Comparison of ENCODE assay signal across 14 cellular contexts in genomic region chr20:62598761-62599194, GRCh38. TPM values are rescaled to one million over a fixed set of nuclear protein-coding genes. Genes with fewer than 3 reads are reported as not detected.
DNase-seq lines count a peak whose midpoint lies in the region; ATAC-seq, FAIRE-seq and TF ChIP-seq lines count a peak whose summit lies in the region.
"Had no signal": no experiment of that assay in that cellular context is flagged by ENCODE, and none has a peak within 500 bp of the region (broad histone marks: within the 10 kb centered on the region; RNA-seq: fewer than 3 reads in every experiment).

No MANE protein-coding gene starts in this region.

- no peak for ATAC-seq in Panc1
- ATAC-seq in HepG2 = peak; percentile 7; the same call in 2 of the 3 replicates
- ATAC-seq in HG03457 (IDR thresholded peaks at IDR 0.05; ENCODE audit: unreplicated experiment) = no peak
- ATAC-seq in GM19395 (IDR thresholded peaks at IDR 0.05; ENCODE audit: unreplicated experiment) = no peak
- ATAC-seq: activated naive CD8-positive, alpha-beta T cell treated with anti-CD3 and anti-CD28 coated beads, Interleukin-2, amount 50 U/mL, for 24 hours; foreskin keratinocyte had no signal

- H3K27ac ChIP-seq in Panc1 (ENCODE audit: low read length) (peak overlapping the region; percentile 60; the same call in 1 of the 2 replicates), HepG2 (ENCODE audit: extremely low read length, insufficient read depth, low read length) (no peak overlapping the region), caudate nucleus (ENCODE audit: low read depth, low read length) (no peak overlapping the region)
- H3K27ac ChIP-seq: foreskin keratinocyte had no signal

- H3K4me1 ChIP-seq in Panc1 (ENCODE audit: control insufficient read depth, insufficient read depth, low read length) (peaks cover 31% of the 10 kb centered on the region), HepG2 (ENCODE audit: insufficient read depth, low read length) (no peaks in the 10 kb centered on the region)
- H3K4me1 ChIP-seq: foreskin keratinocyte had no signal

- no peaks in the 10 kb centered on the region for H3K9me3 ChIP-seq in Panc1 (ENCODE audit: control insufficient read depth, insufficient read depth, low read depth, low read length)
- no peaks in the 10 kb centered on the region for H3K9me3 ChIP-seq in HepG2 (ENCODE audit: low read length)

- in situ Hi-C loops in Caki2 (cut with HindIII; ENCODE audit: low pct_unique_long_range_greater_than_20kb, low sequenced_read_pairs) (no loop called here), Panc1 (cut with HindIII; ENCODE audit: low pct_unique_long_range_greater_than_20kb, low sequenced_read_pairs) (no loop called here), HepG2 (cut with HindIII; ENCODE audit: extremely low pct_ligation_motif_present, low pct_unique_long_range_greater_than_20kb) (no loop called here)

- H3K4me3 ChIP-seq in Panc1 (ENCODE audit: low read depth in 2 of 2, low read length in 2 of 2) (no peak overlapping the region), HepG2 (replicated peaks in 1 of 3; ENCODE audit: insufficient read depth in 1 of 3, low read depth in 2 of 3, low read length in 3 of 3) (no peak overlapping the region)

- H3K36me3 ChIP-seq in Panc1 (ENCODE audit: control insufficient read depth, insufficient read depth, low read length) (no peaks in the 10 kb centered on the region), HepG2 (replicated peaks in 1 of 2; ENCODE audit: control insufficient read depth in 1 of 2, insufficient read depth in 2 of 2, low read length in 2 of 2) (no peaks in the 10 kb centered on the region)

- H3K4me2 ChIP-seq in HepG2 (ENCODE audit: low read depth, low read length) = no peak overlapping the region

- no peak overlapping the region for H2AFZ ChIP-seq in HepG2 (ENCODE audit: low read length)

- no peak overlapping the region for H3K9ac ChIP-seq in HepG2 (ENCODE audit: insufficient read depth, low read depth, low read length)

- no peak for FAIRE-seq in HepG2 (lab: Jason Lieb, UNC)

- no peak for TF ChIP-seq RAD21 in HepG2 (CRISPR knock-in tag; IDR thresholded peaks at IDR 0.05)

- WGBS in HepG2 (ENCODE audit: low lambda C conversion rate) = 46% methylated on average over 12 of the region's 13 CpGs

- TF ChIP-seq EP300 in HepG2 (IDR thresholded peaks at IDR 0.05; ENCODE audit: low read depth in 2 of 2, low read length in 2 of 2) (no peak), HepG2 (CRISPR knock-in tag; IDR thresholded peaks at IDR 0.05; ENCODE audit: borderline replicate concordance) (no peak)

- POLR2A ChIA-PET in Panc1 (lab: Charles Lee) (no interaction called here), HepG2 (lab: Yijun Ruan, JAX) (no interaction called here)

- peak; percentile 90 for DNase-seq in Caki2 (ENCODE audit: low read depth)
- peak; percentile 63 for DNase-seq in GM20000 (ENCODE audit: low spot score)
- no peak for DNase-seq in Panc1 (ENCODE audit: low read depth, low spot score)
- DNase-seq in HepG2 (ENCODE audit: low spot score) = no peak
- no peak for DNase-seq in head of caudate nucleus
- DNase-seq in caudate nucleus (lab: John Stamatoyannopoulos, UW) = no peak
- DNase-seq: activated naive CD8-positive, alpha-beta T cell treated with anti-CD3 and anti-CD28 coated beads, Interleukin-2, amount 50 U/mL, for 24 hours; dermis blood vessel endothelial cell; foreskin keratinocyte; NCI-H226; stimulated activated naive B cell treated with anti-CD40 and anti-IgM and Interleukin-4, amounts not matched to agents 10 μg/mL and 1 μg/mL and 100 μg/mL, for 72 hours; T-helper 1 cell had no signal

- TF ChIP-seq POLR2A in HepG2 (IDR thresholded peaks at IDR 0.05; ENCODE audit: insufficient read depth in 1 of 2, low read depth in 2 of 2, low read length in 2 of 2) = no peak

- intact Hi-C loops in Panc1 (cut with micrococcal nuclease; ENCODE audit: unreplicated experiment) = no loop called here
- intact Hi-C loops in HepG2 (cut with micrococcal nuclease; ENCODE audit: unreplicated experiment) = loop anchor here (5.0 kb wide), 1 partner anchor 1351 kb away; no protein-coding TSS in a partner anchor
- intact Hi-C loops in head of caudate nucleus (cut with DNase I) = no loop called here

- CTCF ChIA-PET in Panc1 (lab: Charles Lee) = interaction anchor here (0.5 kb wide), 1 partner anchor 15 kb away, joined by 7 read pairs; no protein-coding TSS in a partner anchor
- CTCF ChIA-PET in HepG2 (lab: Yijun Ruan, JAX; ENCODE audit: low intra/inter-chr PET ratio, low total read pairs) = no interaction called here

- TF ChIP-seq CTCF in GM20000 (IDR thresholded peaks at IDR 0.05; ENCODE audit: extremely low read depth, missing control alignments) (no peak), Panc1 (IDR thresholded peaks at IDR 0.05) (no peak), HepG2 (CRISPR knock-in tag; IDR thresholded peaks at IDR 0.05) (no peak)

- no peaks in the 10 kb centered on the region for H3K79me2 ChIP-seq in HepG2 (ENCODE audit: insufficient read depth, low read length)

- H3K27me3 ChIP-seq in Panc1 (ENCODE audit: control insufficient read depth, insufficient read depth, low read length) (no peaks in the 10 kb centered on the region), HepG2 (ENCODE audit: control insufficient read depth in 1 of 2, insufficient read depth in 2 of 2, low read length in 2 of 2) (peaks cover 36 to 94% of the 10 kb centered on the region in 2 experiments)

- BruUV-seq in Panc1 (replicated peaks; lab: Mats Ljungman, UMichigan) (no TSS peak), HepG2 (replicated peaks; lab: Mats Ljungman, UMichigan) (no TSS peak)

- no peaks in the 10 kb centered on the region; the same call in 1 of the 2 replicates for H4K20me1 ChIP-seq in HepG2 (ENCODE audit: insufficient read depth, low read length)

TF ChIP-seq in HepG2, 621 proteins besides CTCF, POLR2A, EP300 and RAD21:
- no peak for TF ChIP-seq KLF15 (CRISPR knock-in tag; IDR thresholded peaks at IDR 0.05; ENCODE audit: borderline replicate concordance)
- TF ChIP-seq ZNF292 (CRISPR knock-in tag; IDR thresholded peaks at IDR 0.05; ENCODE audit: borderline replicate concordance, low read depth) = no peak
- no peak for TF ChIP-seq MTERF4 (CRISPR knock-in tag; IDR thresholded peaks at IDR 0.05)
- no peak for TF ChIP-seq ARHGAP35 (CRISPR knock-in tag; IDR thresholded peaks at IDR 0.05; ENCODE audit: borderline replicate concordance)
- TF ChIP-seq ZNF468 (CRISPR knock-in tag; IDR thresholded peaks at IDR 0.05) = no peak
- no peak for TF ChIP-seq ZNF281 (CRISPR knock-in tag; IDR thresholded peaks at IDR 0.05; ENCODE audit: borderline replicate concordance)

RNA-seq across cellular contexts. Expression of gene SLCO4A1, which starts 43.5 kb away (rescaled TPM):
- total RNA-seq in Caki2 (2014; rRNA removed; shearing (Covaris generic); ENCODE audit: low replicate concordance) = 65.5 and 77.6 TPM in 2 replicates
- total RNA-seq in Panc1 (2021; ENCODE audit: unreplicated experiment) = 167 TPM
- 145 TPM for polyA plus RNA-seq in Panc1 (2012; ENCODE audit: insufficient read length)
- total RNA-seq in HepG2 (2016; rRNA removed; fragmentation: Illumina TruSeq; extraction: Trizol) = 23.8 and 55.5 TPM in 2 replicates
- 21.3 and 22.4 TPM in 2 replicates for total RNA-seq in HepG2 (2016; cell fraction: cytosol; rRNA removed; fragmentation: Illumina TruSeq; extraction: Trizol; ENCODE audit: low read depth)
- 20.7 and 58.6 TPM in 2 replicates for total RNA-seq in HepG2 (2016; cell fraction: insoluble cytoplasmic fraction; rRNA removed; fragmentation: Illumina TruSeq; extraction: Trizol)
- 31.3 and 32.0 TPM in 2 replicates for total RNA-seq in HepG2 (2016; cell fraction: membrane; rRNA removed; fragmentation: Illumina TruSeq; extraction: Trizol)
- 55.7 and 65.4 TPM in 2 replicates for total RNA-seq in HepG2 (2016; cell fraction: nucleus; rRNA removed; fragmentation: Illumina TruSeq; extraction: Trizol)
- polyA plus RNA-seq in HepG2 (2011; rRNA removed) = 91.3 and 112 TPM in 2 replicates
- polyA plus RNA-seq in HepG2 (2011; cell fraction: cytosol; rRNA removed) = 53.2 and 96.9 TPM in 2 replicates
- 133 and 239 TPM in 2 replicates for polyA plus RNA-seq in HepG2 (2011; cell fraction: nucleus; rRNA removed)
- 48.1 and 97.6 TPM in 2 replicates for polyA plus RNA-seq in HepG2 (2012)
- 14.3 and 17.6 TPM in 2 replicates for polyA plus RNA-seq in HepG2 (2016; cell fraction: cytosol; fragmentation: Illumina TruSeq; extraction: Trizol; ENCODE audit: low read depth)
- polyA plus RNA-seq in HepG2 (2016; cell fraction: insoluble cytoplasmic fraction; fragmentation: Illumina TruSeq; extraction: Trizol; ENCODE audit: low read depth) = 25.9 and 26.2 TPM in 2 replicates
- 21.9 and 22.4 TPM in 2 replicates for polyA plus RNA-seq in HepG2 (2016; cell fraction: membrane; fragmentation: Illumina TruSeq; extraction: Trizol; ENCODE audit: low read depth)
- polyA plus RNA-seq in HepG2 (2016; cell fraction: nucleus; fragmentation: Illumina TruSeq; extraction: Trizol; ENCODE audit: insufficient read depth, low read depth) = 114 and 125 TPM in 2 replicates
- polyA minus RNA-seq in HepG2 (2011; rRNA and poly(A)+ RNA removed; ENCODE audit: low replicate concordance) = 44.0 and 104 TPM in 2 replicates
- polyA minus RNA-seq in HepG2 (2011; cell fraction: cytosol; rRNA and poly(A)+ RNA removed) = 27.7 and 39.2 TPM in 2 replicates
- polyA minus RNA-seq in HepG2 (2011; cell fraction: nucleus; rRNA and poly(A)+ RNA removed) = 31.2 and 42.4 TPM in 2 replicates

Comparison
In these comparisons a context has a peak if more than half of its experiments do, and no peak if none do; other contexts are left out.
1. DNase-seq: peak in Caki2 (single experiment) and GM20000 (single experiment); none in Panc1 (single experiment), HepG2 (single experiment), head of caudate nucleus (0 of 42) and caudate nucleus (0 of 61).